ENCODE assay signal across 16 cellular contexts in the genomic region with DNA sequence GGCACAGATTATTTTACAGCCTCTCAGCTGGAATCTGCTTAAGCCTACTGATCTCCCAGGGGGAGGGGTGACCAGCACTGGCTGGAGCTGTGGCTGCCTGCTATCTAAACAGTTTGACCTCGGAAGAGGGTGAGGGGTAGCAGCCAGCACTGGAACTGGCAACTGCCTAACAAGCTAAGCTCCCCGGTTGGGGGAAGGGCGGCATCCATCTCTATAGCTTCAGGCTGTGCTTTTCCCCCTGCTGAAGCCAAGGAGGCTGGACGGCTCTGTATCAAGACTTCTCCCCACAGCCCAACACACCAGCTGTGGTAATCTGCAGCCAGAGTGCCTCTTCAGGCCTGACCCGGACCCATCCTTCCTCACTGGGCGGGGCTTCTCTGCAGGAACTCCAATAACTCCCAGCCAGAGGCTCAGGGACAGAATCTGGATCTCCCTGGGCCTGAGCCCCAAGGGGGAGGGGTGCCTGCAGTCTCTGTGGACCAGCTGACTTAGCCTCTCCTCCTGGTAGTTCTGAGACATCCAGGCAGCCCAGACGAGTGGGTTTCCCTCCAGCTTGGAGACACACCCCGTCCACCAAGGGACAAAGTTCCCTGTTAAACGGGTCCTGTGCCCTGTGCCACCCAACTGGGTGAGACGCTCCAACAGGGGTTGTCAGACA.
"Had no signal": no experiment of that assay in that cellular context is flagged by ENCODE, and none has a peak within 500 bp of the region (broad histone marks: within the 10 kb centered on the region; RNA-seq: fewer than 3 reads in every experiment).

No MANE protein-coding gene starts in this region.

- ATAC-seq: activated T-helper 17 cell treated with anti-CD3 and anti-CD28 coated beads, Interleukin-2, amount 50 U/mL, for 72 hours; gastroesophageal sphincter; left colon; T-helper 17 cell had no signal

- H3K4me2 ChIP-seq: hepatocyte had no signal

- DNase-seq: activated CD4-positive, alpha-beta T cell treated with anti-CD3 and anti-CD28 coated beads, Interleukin-2, amount 50 U/mL, for 1 hour; activated CD4-positive, CD25-positive, alpha-beta regulatory T cell; activated naive CD4-positive, alpha-beta T cell treated with anti-CD3 and anti-CD28 coated beads for 36 hours; activated T-cell treated with anti-CD3 and anti-CD28 coated beads for 4 hours; effector CD4-positive, alpha-beta T cell; left colon; stimulated activated CD4-positive, alpha-beta T cell treated with anti-CD3 and anti-CD28 coated beads, Interleukin-4, amount 100 ng/mL, for 4 hours; stomach; T-helper 17 cell had no signal

- H3K27ac ChIP-seq: cardiac muscle cell, gastroesophageal sphincter, hepatocyte, parathyroid adenoma, stomach, thoracic aorta had no signal

- H3K4me1 Mint-ChIP-seq: activated T-helper 17 cell treated with anti-CD3 and anti-CD28 coated beads, Interleukin-2, amount 50 U/mL, for 72 hours; neural crest cell; T-helper 17 cell had no signal

- H3K27me3 ChIP-seq: cardiac muscle cell, gastroesophageal sphincter, hepatocyte, stomach had no signal

- H3K27me3 Mint-ChIP-seq: activated T-helper 17 cell treated with anti-CD3 and anti-CD28 coated beads, Interleukin-2, amount 50 U/mL, for 72 hours; T-helper 17 cell had no signal

- H3K79me2 ChIP-seq: hepatocyte, parathyroid adenoma had no signal

- H3K9me3 ChIP-seq: thoracic aorta had no signal

- H3K36me3 ChIP-seq: cardiac muscle cell, gastroesophageal sphincter, stomach, thoracic aorta had no signal

- H3K4me3 ChIP-seq: cardiac muscle cell, gastroesophageal sphincter, hepatocyte, stomach, thoracic aorta had no signal

- H3K4me1 ChIP-seq: gastroesophageal sphincter, parathyroid adenoma, stomach had no signal

- H3K9ac ChIP-seq: parathyroid adenoma had no signal

- H3K27ac Mint-ChIP-seq: activated naive CD4-positive, alpha-beta T cell treated with anti-CD3 and anti-CD28 coated beads for 36 hours; activated T-helper 17 cell treated with anti-CD3 and anti-CD28 coated beads, Interleukin-2, amount 50 U/mL, for 72 hours; T-helper 17 cell had no signal

- H2AFZ ChIP-seq: hepatocyte, parathyroid adenoma had no signal

- H3K4me3 Mint-ChIP-seq: activated naive CD4-positive, alpha-beta T cell treated with anti-CD3 and anti-CD28 coated beads for 36 hours; activated T-helper 17 cell treated with anti-CD3 and anti-CD28 coated beads, Interleukin-2, amount 50 U/mL, for 72 hours; neural crest cell; T-helper 17 cell had no signal
